ENCODE assay signal across 8 cellular contexts in the genomic region with DNA sequence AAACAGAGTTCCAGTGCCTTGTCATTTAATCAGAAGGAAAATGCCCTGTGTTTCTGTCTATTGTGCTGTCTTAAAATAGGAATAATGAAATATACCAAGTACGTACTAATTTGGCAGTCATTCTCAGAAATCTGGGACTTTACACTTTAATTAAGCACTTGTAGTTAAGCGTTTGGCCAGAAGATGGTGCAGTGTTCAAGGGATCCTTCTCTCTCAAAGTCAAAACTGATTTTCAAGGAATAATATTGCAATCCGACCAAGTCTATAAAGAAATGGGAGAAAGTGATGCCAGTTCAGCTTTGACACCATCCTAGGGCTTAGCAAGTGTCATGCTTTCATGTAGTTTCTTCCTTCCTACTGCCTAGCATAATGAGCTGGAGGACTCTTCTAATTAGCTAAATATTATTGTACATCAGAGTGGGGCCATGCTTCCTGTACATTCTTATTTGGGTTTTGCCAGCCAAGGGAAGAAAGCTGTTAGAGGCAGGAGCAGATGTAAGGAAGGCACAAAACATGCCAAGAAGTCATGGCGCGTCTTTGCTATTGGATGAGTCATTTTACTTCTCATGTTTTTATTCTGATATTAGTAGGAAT.
DNase-seq lines count a peak whose midpoint lies in the region; ATAC-seq, FAIRE-seq and TF ChIP-seq lines count a peak whose summit lies in the region.

No MANE protein-coding gene starts in this region.

- H3K9me3 ChIP-seq in sigmoid colon, result no peaks in the 10 kb centered on the region

- TF ChIP-seq CTCF in sigmoid colon (IDR thresholded peaks at IDR 0.05), result peak; percentile 20 to 68 (median 60)

- peaks cover 0 to 6% (median 5%) of the 10 kb centered on the region in 4 donors for H3K4me1 ChIP-seq in sigmoid colon

- 32 to 37% methylated on average over 5 of the region's 5 CpGs for WGBS in sigmoid colon, 2 donors

- peak; percentile 26 for DNase-seq in activated naive CD4-positive, alpha-beta T cell treated with anti-CD3 and anti-CD28 coated beads for 36 hours
- DNase-seq in activated naive CD4-positive, alpha-beta T cell treated with Interleukin-2 at 50 U/mL for 16 hours, result no peak
- peak in 1 of 2 donors; percentile 18 for DNase-seq in frontal cortex (ENCODE audit: low spot score in 2 of 2)
- no peak for DNase-seq in sigmoid colon
- DNase-seq in activated CD8-positive, alpha-beta memory T cell treated with anti-CD3 and anti-CD28 coated beads for 24 hours, result no peak

- no peak overlapping the region for H3K4me3 Mint-ChIP-seq in activated naive CD4-positive, alpha-beta T cell treated with anti-CD3 and anti-CD28 coated beads for 36 hours

- peaks cover 15% of the 10 kb centered on the region for H3K27me3 Mint-ChIP-seq in activated naive CD4-positive, alpha-beta T cell treated with anti-CD3 and anti-CD28 coated beads for 36 hours (ENCODE audit: low read depth)

- no peaks in the 10 kb centered on the region for H3K9me3 Mint-ChIP-seq in activated naive CD4-positive, alpha-beta T cell treated with anti-CD3 and anti-CD28 coated beads for 36 hours

- no peak for TF ChIP-seq EP300 in sigmoid colon (IDR thresholded peaks at IDR 0.05)

- H3K36me3 Mint-ChIP-seq in activated naive CD4-positive, alpha-beta T cell treated with anti-CD3 and anti-CD28 coated beads for 36 hours (ENCODE audit: low read depth), result no peaks in the 10 kb centered on the region

- peak overlapping the region in 1 of 4 donors; percentile 34 for H3K27ac ChIP-seq in sigmoid colon

- no peak overlapping the region for H3K4me3 ChIP-seq in sigmoid colon

- intact Hi-C loops in activated naive CD4-positive, alpha-beta T cell treated with anti-CD3 and anti-CD28 coated beads for 36 hours (cut with micrococcal nuclease), result loop anchor here (1.0 to 10.0 kb wide), 2 partner anchors 295 to 1591 kb away; no protein-coding TSS in a partner anchor
- intact Hi-C loops in sigmoid colon (cut with DNase I), result no loop called here

- no peaks in the 10 kb centered on the region for H3K4me1 Mint-ChIP-seq in activated naive CD4-positive, alpha-beta T cell treated with anti-CD3 and anti-CD28 coated beads for 36 hours (ENCODE audit: low read depth)

- peak; percentile 26 for FAIRE-seq in frontal cortex (lab: Jason Lieb, UNC)

- TF ChIP-seq POLR2A in sigmoid colon (IDR thresholded peaks at IDR 0.05) (no peak), GM18505 (IDR thresholded peaks at IDR 0.05; ENCODE audit: borderline replicate concordance, extremely low read depth, insufficient read depth, insufficient read length) (no peak)

- no peaks in the 10 kb centered on the region for H3K36me3 ChIP-seq in sigmoid colon

- ATAC-seq in HG03378 (IDR thresholded peaks at IDR 0.05; ENCODE audit: unreplicated experiment) (peak; percentile 53), SK-N-SH treated with all-trans-retinoic acid at 6 μM for 48 hours (peak; percentile 62; the same call in 2 of the 3 replicates), GM18505 (IDR thresholded peaks at IDR 0.05; ENCODE audit: unreplicated experiment) (no peak)

- no peaks in the 10 kb centered on the region for H3K27me3 ChIP-seq in sigmoid colon

- no peak overlapping the region for H3K27ac Mint-ChIP-seq in activated naive CD4-positive, alpha-beta T cell treated with anti-CD3 and anti-CD28 coated beads for 36 hours

- CTCF ChIA-PET in activated naive CD4-positive, alpha-beta T cell treated with anti-CD3 and anti-CD28 coated beads for 36 hours (lab: Charles Lee), result interaction anchor here (0.5 to 1.6 kb wide), 10 partner anchors 9 to 1999 kb away, joined by 3 to 7 read pairs (median 3); no protein-coding TSS in a partner anchor

TF ChIP-seq in SK-N-SH treated with all-trans-retinoic acid at 6 μM for 48 hours, 23 proteins besides CTCF, POLR2A, EP300 and RAD21:
- no peak for TF ChIP-seq ARNTL (CRISPR knock-in tag; IDR thresholded peaks at IDR 0.05; ENCODE audit: borderline replicate concordance, low read depth)
- no peak for TF ChIP-seq ZNF565 (CRISPR knock-in tag; conservative IDR thresholded peaks at IDR 0.05; ENCODE audit: low read depth)
- TF ChIP-seq RARB (CRISPR knock-in tag; IDR thresholded peaks at IDR 0.05), result no peak
- TF ChIP-seq TCF4 (CRISPR knock-in tag; IDR thresholded peaks at IDR 0.05; ENCODE audit: borderline replicate concordance), result no peak
- TF ChIP-seq, protein P1, sequence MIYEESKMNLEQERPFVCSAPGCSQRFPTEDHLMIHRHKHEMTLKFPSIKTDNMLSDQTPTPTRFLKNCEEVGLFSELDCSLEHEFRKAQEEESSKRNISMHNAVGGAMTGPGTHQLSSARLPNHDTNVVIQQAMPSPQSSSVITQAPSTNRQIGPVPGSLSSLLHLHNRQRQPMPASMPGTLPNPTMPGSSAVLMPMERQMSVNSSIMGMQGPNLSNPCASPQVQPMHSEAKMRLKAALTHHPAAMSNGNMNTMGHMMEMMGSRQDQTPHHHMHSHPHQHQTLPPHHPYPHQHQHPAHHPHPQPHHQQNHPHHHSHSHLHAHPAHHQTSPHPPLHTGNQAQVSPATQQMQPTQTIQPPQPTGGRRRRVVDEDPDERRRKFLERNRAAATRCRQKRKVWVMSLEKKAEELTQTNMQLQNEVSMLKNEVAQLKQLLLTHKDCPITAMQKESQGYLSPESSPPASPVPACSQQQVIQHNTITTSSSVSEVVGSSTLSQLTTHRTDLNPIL (CRISPR knock-in tag; IDR thresholded peaks at IDR 0.05; ENCODE audit: low read depth), result no peak
- TF ChIP-seq, protein P2, sequence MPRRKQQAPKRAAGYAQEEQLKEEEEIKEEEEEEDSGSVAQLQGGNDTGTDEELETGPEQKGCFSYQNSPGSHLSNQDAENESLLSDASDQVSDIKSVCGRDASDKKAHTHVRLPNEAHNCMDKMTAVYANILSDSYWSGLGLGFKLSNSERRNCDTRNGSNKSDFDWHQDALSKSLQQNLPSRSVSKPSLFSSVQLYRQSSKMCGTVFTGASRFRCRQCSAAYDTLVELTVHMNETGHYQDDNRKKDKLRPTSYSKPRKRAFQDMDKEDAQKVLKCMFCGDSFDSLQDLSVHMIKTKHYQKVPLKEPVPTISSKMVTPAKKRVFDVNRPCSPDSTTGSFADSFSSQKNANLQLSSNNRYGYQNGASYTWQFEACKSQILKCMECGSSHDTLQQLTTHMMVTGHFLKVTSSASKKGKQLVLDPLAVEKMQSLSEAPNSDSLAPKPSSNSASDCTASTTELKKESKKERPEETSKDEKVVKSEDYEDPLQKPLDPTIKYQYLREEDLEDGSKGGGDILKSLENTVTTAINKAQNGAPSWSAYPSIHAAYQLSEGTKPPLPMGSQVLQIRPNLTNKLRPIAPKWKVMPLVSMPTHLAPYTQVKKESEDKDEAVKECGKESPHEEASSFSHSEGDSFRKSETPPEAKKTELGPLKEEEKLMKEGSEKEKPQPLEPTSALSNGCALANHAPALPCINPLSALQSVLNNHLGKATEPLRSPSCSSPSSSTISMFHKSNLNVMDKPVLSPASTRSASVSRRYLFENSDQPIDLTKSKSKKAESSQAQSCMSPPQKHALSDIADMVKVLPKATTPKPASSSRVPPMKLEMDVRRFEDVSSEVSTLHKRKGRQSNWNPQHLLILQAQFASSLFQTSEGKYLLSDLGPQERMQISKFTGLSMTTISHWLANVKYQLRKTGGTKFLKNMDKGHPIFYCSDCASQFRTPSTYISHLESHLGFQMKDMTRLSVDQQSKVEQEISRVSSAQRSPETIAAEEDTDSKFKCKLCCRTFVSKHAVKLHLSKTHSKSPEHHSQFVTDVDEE (CRISPR knock-in tag; IDR thresholded peaks at IDR 0.05), result no peak
- no peak for TF ChIP-seq TOX (CRISPR knock-in tag; IDR thresholded peaks at IDR 0.05; ENCODE audit: borderline replicate concordance)
- no peak for TF ChIP-seq SNAI2 (CRISPR knock-in tag; IDR thresholded peaks at IDR 0.05)
- no peak for TF ChIP-seq ZFP3 (CRISPR knock-in tag; IDR thresholded peaks at IDR 0.05)
- TF ChIP-seq ESRRG (CRISPR knock-in tag; IDR thresholded peaks at IDR 0.05), result no peak
- no peak for TF ChIP-seq OSR1 (CRISPR knock-in tag; IDR thresholded peaks at IDR 0.05)
- TF ChIP-seq ZC3H10 (CRISPR knock-in tag; IDR thresholded peaks at IDR 0.05), result no peak
- no peak for TF ChIP-seq GLIS3 (CRISPR knock-in tag; IDR thresholded peaks at IDR 0.05)
- no peak for TF ChIP-seq ZNF70 (CRISPR knock-in tag; IDR thresholded peaks at IDR 0.05)
- TF ChIP-seq BACH2 (CRISPR knock-in tag; IDR thresholded peaks at IDR 0.05; ENCODE audit: borderline replicate concordance), result no peak
- TF ChIP-seq, protein P3, sequence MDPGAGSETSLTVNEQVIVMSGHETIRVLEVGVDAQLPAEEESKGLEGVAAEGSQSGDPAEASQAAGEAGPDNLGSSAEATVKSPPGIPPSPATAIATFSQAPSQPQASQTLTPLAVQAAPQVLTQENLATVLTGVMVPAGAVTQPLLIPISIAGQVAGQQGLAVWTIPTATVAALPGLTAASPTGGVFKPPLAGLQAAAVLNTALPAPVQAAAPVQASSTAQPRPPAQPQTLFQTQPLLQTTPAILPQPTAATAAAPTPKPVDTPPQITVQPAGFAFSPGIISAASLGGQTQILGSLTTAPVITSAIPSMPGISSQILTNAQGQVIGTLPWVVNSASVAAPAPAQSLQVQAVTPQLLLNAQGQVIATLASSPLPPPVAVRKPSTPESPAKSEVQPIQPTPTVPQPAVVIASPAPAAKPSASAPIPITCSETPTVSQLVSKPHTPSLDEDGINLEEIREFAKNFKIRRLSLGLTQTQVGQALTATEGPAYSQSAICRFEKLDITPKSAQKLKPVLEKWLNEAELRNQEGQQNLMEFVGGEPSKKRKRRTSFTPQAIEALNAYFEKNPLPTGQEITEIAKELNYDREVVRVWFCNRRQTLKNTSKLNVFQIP (CRISPR knock-in tag; IDR thresholded peaks at IDR 0.05; ENCODE audit: borderline replicate concordance, low read depth), result no peak
- TF ChIP-seq, protein P4, sequence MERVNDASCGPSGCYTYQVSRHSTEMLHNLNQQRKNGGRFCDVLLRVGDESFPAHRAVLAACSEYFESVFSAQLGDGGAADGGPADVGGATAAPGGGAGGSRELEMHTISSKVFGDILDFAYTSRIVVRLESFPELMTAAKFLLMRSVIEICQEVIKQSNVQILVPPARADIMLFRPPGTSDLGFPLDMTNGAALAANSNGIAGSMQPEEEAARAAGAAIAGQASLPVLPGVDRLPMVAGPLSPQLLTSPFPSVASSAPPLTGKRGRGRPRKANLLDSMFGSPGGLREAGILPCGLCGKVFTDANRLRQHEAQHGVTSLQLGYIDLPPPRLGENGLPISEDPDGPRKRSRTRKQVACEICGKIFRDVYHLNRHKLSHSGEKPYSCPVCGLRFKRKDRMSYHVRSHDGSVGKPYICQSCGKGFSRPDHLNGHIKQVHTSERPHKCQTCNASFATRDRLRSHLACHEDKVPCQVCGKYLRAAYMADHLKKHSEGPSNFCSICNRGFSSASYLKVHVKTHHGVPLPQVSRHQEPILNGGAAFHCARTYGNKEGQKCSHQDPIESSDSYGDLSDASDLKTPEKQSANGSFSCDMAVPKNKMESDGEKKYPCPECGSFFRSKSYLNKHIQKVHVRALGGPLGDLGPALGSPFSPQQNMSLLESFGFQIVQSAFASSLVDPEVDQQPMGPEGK (CRISPR knock-in tag; IDR thresholded peaks at IDR 0.05; ENCODE audit: borderline replicate concordance), result no peak
- TF ChIP-seq PPARA (CRISPR knock-in tag; IDR thresholded peaks at IDR 0.05; ENCODE audit: borderline replicate concordance), result no peak
